Comparison of ENCODE assay signal across 9 cellular contexts in the genomic region with DNA sequence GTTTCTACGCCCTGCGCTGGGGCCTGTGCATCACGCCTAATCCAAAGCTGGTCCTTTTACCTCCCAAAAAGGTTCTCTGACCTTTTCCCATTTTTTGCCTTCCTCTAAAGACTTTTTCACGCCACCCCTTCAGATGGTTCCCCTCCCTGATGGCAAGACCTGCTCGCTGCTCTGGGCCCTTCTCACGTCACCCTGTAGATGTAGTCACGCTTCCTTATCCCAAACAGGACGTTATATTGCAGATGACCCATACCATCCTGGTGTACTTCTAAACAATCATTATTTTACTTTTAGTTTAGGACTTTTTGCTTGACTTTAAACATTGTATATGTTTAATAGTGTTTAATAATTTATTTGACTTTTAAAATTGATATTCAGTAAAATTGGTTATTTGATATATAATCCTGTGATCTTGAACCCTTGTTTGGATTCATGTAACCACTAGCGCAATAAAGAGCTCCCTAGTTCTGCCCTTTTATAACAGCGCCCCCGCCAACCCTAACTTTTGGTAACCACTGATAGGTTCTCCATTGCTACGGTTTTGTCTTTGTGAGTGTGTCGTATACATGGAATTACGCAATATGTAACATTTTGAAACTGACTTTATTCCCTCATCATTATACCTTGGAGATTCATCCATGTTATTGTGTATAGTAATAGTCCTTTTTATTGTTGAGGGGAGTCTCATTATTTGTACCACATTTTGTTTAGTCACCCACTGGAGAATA. TPM values are rescaled to one million over a fixed set of nuclear protein-coding genes. Genes with fewer than 3 reads are reported as not detected.
DNase-seq lines count a peak whose midpoint lies in the region; ATAC-seq and TF ChIP-seq lines count a peak whose summit lies in the region.
"Had no signal": no experiment of that assay in that cellular context is flagged by ENCODE, and none has a peak within 500 bp of the region (broad histone marks: within the 10 kb centered on the region; RNA-seq: fewer than 3 reads in every experiment).

No MANE protein-coding gene starts in this region.

- intact Hi-C loops in stomach (cut with DNase I; ENCODE audit: low total_unique reads) = loop anchor here (10.0 kb wide), 1 partner anchor 163 kb away; a partner anchor contains a TSS

- H3K9me3 ChIP-seq in iPS-20b (ENCODE audit: insufficient read depth, low read depth, low read length) (no peaks in the 10 kb centered on the region), stomach (no peaks in the 10 kb centered on the region)

- no peak for TF ChIP-seq EP300 in stomach (IDR thresholded peaks at IDR 0.05)

- H3K4me1 ChIP-seq in iPS-20b (ENCODE audit: insufficient read depth, low read length) = no peaks in the 10 kb centered on the region; the same call in 1 of the 2 replicates
- H3K4me1 ChIP-seq in stomach = peaks cover 6 to 14% (median 12%) of the 10 kb centered on the region in 4 donors

- no peaks in the 10 kb centered on the region for H3K36me3 Mint-ChIP-seq in activated naive CD4-positive, alpha-beta T cell treated with anti-CD3 and anti-CD28 coated beads, Interleukin-2, amount 50 U/mL, for 72 hours

- TF ChIP-seq POLR2A in stomach (IDR thresholded peaks at IDR 0.05) = no peak

- no peak overlapping the region for H3K27ac ChIP-seq in iPS-20b (ENCODE audit: low read length)
- peak overlapping the region; percentile 68 to 88 (median 77) for H3K27ac ChIP-seq in stomach

- no peaks in the 10 kb centered on the region for H3K36me3 ChIP-seq in iPS-20b (ENCODE audit: insufficient read depth, low read depth, low read length)
- no peaks in the 10 kb centered on the region for H3K36me3 ChIP-seq in stomach

- WGBS in stomach, 5 donors = 41 to 48% (median 43%) methylated on average over 14 of the region's 14 CpGs

- peak overlapping the region; percentile 65 for H3K4me3 ChIP-seq in AG10803 (ENCODE audit: low read length)
- peak overlapping the region; percentile 44 for H3K4me3 ChIP-seq in HFF-Myc (replicated peaks; ENCODE audit: low read depth, low read length)
- H3K4me3 ChIP-seq in iPS-20b (ENCODE audit: low read length) = peak overlapping the region; percentile 93
- peak overlapping the region; percentile 59 to 79 (median 68) for H3K4me3 ChIP-seq in stomach

- no peak for DNase-seq in AG10803 (ENCODE audit: low read depth)
- no peak for DNase-seq in HFF-Myc (ENCODE audit: extremely low read depth, low read depth)
- DNase-seq in activated naive CD4-positive, alpha-beta T cell treated with anti-CD3 and anti-CD28 coated beads, Interleukin-2, amount 50 U/mL, for 72 hours (ENCODE audit: low spot score in 2 of 2) = no peak
- no peak for DNase-seq in stomach
- no peak for DNase-seq in Kasumi-1 (lab: John Stamatoyannopoulos, UW)
- no peak for DNase-seq in GM10266 (ENCODE audit: extremely low spot score)
- DNase-seq in middle frontal gyrus (ENCODE audit: extremely low spot score, low spot score) = no peak

- no peaks in the 10 kb centered on the region for H3K9me3 Mint-ChIP-seq in activated naive CD4-positive, alpha-beta T cell treated with anti-CD3 and anti-CD28 coated beads, Interleukin-2, amount 50 U/mL, for 72 hours

- no peak for TF ChIP-seq CTCF in AG10803 (conservative IDR thresholded peaks at IDR 0.05; ENCODE audit: low read length)
- TF ChIP-seq CTCF in HFF-Myc (IDR thresholded peaks at IDR 0.05; ENCODE audit: low read depth, low read length, missing control alignments) = no peak
- no peak for TF ChIP-seq CTCF in stomach (IDR thresholded peaks at IDR 0.05)
- TF ChIP-seq CTCF in GM10266 (IDR thresholded peaks at IDR 0.05; ENCODE audit: control insufficient read depth, insufficient read depth, low read depth, missing control alignments) = no peak

- ATAC-seq in activated naive CD4-positive, alpha-beta T cell treated with anti-CD3 and anti-CD28 coated beads, Interleukin-2, amount 50 U/mL, for 72 hours = peak; percentile 18

- peak overlapping the region; percentile 2 to 73 for H3K27ac Mint-ChIP-seq in activated naive CD4-positive, alpha-beta T cell treated with anti-CD3 and anti-CD28 coated beads, Interleukin-2, amount 50 U/mL, for 72 hours

- H3K9ac ChIP-seq in iPS-20b (ENCODE audit: low read depth, low read length) = peak overlapping the region; percentile 89

- H3K27me3 ChIP-seq in iPS-20b (ENCODE audit: insufficient read depth, low read length) = peaks cover 19% of the 10 kb centered on the region
- H3K27me3 ChIP-seq in stomach = no peaks in the 10 kb centered on the region

RNA-seq across cellular contexts. Expression of a gene that starts 0.8 kb away (rescaled TPM):
- 1 to 10 TPM; 1.2 to 2.3 TPM for total RNA-seq in activated naive CD4-positive, alpha-beta T cell treated with anti-CD3 and anti-CD28 coated beads, Interleukin-2, amount 50 U/mL, for 72 hours
- total RNA-seq in stomach = 1 to 10 TPM in 3 of 5 donors, under 1 TPM in 1, not detected in 1; under 0.01 to 8.1 (median 4.9) TPM
- under 1 TPM; 0.15 to 0.87 (median 0.40) TPM for polyA plus RNA-seq in stomach
- total RNA-seq: myocyte had no signal
